ENCODE assay signal across 19 cellular contexts in genomic region chr3:184742676-184743135, GRCh38.
DNase-seq lines count a peak whose midpoint lies in the region; ATAC-seq and TF ChIP-seq lines count a peak whose summit lies in the region.
"Had no signal": no experiment of that assay in that cellular context is flagged by ENCODE, and none has a peak within 500 bp of the region (broad histone marks: within the 10 kb centered on the region; RNA-seq: fewer than 3 reads in every experiment).

No MANE protein-coding gene starts in this region.

- H3K27ac Mint-ChIP-seq in nephron progenitor cell, result peak overlapping the region; percentile 68
- H3K27ac Mint-ChIP-seq: CD14-positive monocyte had no signal

- peaks cover 12% of the 10 kb centered on the region for H3K27me3 Mint-ChIP-seq in nephron progenitor cell (ENCODE audit: low read depth, poor library complexity)

- H3K4me3 ChIP-seq in HEK293 (ENCODE audit: low read depth, low read length), result no peak overlapping the region
- no peak overlapping the region for H3K4me3 ChIP-seq in coronary artery
- H3K4me3 ChIP-seq: pancreas, sigmoid colon, thoracic aorta had no signal

- POLR2A ChIA-PET in HEK293 (lab: Yijun Ruan, JAX), result interaction anchor here (1.5 kb wide), 1 partner anchor 181 kb away, joined by 3 read pairs; the partner anchor contains the start of gene EPHB3

- no peaks in the 10 kb centered on the region for H3K4me1 ChIP-seq in HEK293 (ENCODE audit: control insufficient read depth, insufficient read depth, low read length)

- TF ChIP-seq CTCF in HEK293 (tag by site-specific recombination; IDR thresholded peaks at IDR 0.05) (no peak), coronary artery (IDR thresholded peaks at IDR 0.05) (no peak), nephron progenitor cell (IDR thresholded peaks at IDR 0.05) (no peak)

- no peaks in the 10 kb centered on the region for H3K9me3 ChIP-seq in HEK293 (ENCODE audit: control insufficient read depth, insufficient read depth, low read depth, low read length)
- H3K9me3 ChIP-seq: pancreas, sigmoid colon, thoracic aorta had no signal

- H3K4me1 Mint-ChIP-seq in nephron progenitor cell, result peaks cover 74% of the 10 kb centered on the region

- CTCF ChIA-PET in HEK293 (lab: Yijun Ruan, JAX), result interaction anchor here (0.7 to 3.1 kb wide), 6 partner anchors 15 to 916 kb away, joined by 3 to 25 read pairs (median 5); partner anchors contain the start of gene EPHB3

- no peak overlapping the region for H3K4me3 Mint-ChIP-seq in nephron progenitor cell
- H3K4me3 Mint-ChIP-seq: CD14-positive monocyte had no signal

- H3K36me3 Mint-ChIP-seq in nephron progenitor cell (ENCODE audit: low read depth), result no peaks in the 10 kb centered on the region
- H3K36me3 Mint-ChIP-seq: CD14-positive monocyte had no signal

- no peaks in the 10 kb centered on the region for H3K36me3 ChIP-seq in HEK293 (ENCODE audit: control insufficient read depth in 2 of 2, insufficient read depth in 1 of 2, low read length in 2 of 2)
- H3K36me3 ChIP-seq: pancreas, sigmoid colon, thoracic aorta had no signal

- no peak for ATAC-seq in GM18873 (IDR thresholded peaks at IDR 0.05; ENCODE audit: low FRiP score, unreplicated experiment)
- ATAC-seq in HG03159 (IDR thresholded peaks at IDR 0.05; ENCODE audit: unreplicated experiment), result no peak
- ATAC-seq: pancreas, Right ventricle myocardium inferior had no signal

- H3K9me3 Mint-ChIP-seq in nephron progenitor cell, result no peaks in the 10 kb centered on the region
- H3K9me3 Mint-ChIP-seq: CD14-positive monocyte had no signal

- DNase-seq in NCI-H526 (lab: John Stamatoyannopoulos, UW) (peak; percentile 73 to 80), coronary artery (ENCODE audit: low spot score) (peak; percentile 14), nephron progenitor cell (peak; percentile 32), NCI-H187 treated with DMSO at 0.1 percent for 48 hours (lab: John Stamatoyannopoulos, UW) (no peak), midbrain (lab: John Stamatoyannopoulos, UW) (no peak)
- DNase-seq: ACHN; activated CD4-positive, alpha-beta T cell treated with anti-CD3 and anti-CD28 coated beads, Interleukin-2, amount 50 U/mL, for 48 hours; dermis blood vessel endothelial cell; MM.1S; sigmoid colon; T-helper 1 cell had no signal

- no peak overlapping the region for H3K27ac ChIP-seq in HEK293 (ENCODE audit: extremely low read depth, low read depth, low read length)
- no peak overlapping the region for H3K27ac ChIP-seq in coronary artery
- H3K27ac ChIP-seq: HL-60, pancreas, thoracic aorta had no signal

TF ChIP-seq in HEK293, 187 proteins besides CTCF, POLR2A, EP300 and RAD21:
- no peak for TF ChIP-seq ZNF521 (tag by site-specific recombination; IDR thresholded peaks at IDR 0.05)
- TF ChIP-seq ZIC2 (tag by site-specific recombination; IDR thresholded peaks at IDR 0.05), result peak; percentile 24; the same call in 1 of the 2 replicates
- no peak for TF ChIP-seq ZNF580 (tag by site-specific recombination; IDR thresholded peaks at IDR 0.05)

Comparison
In these comparisons a context has a peak if more than half of its experiments do, and no peak if none do; other contexts are left out.
1. DNase-seq: peak in NCI-H526 (2 of 2), coronary artery (single experiment) and nephron progenitor cell (single experiment); none in NCI-H187 treated with DMSO at 0.1 percent for 48 hours (single experiment) and midbrain (single experiment).